ENCODE assay signal across 32 cellular contexts in genomic region chr17:80909635-80910034, GRCh38.
DNase-seq lines count a peak whose midpoint lies in the region; ATAC-seq and TF ChIP-seq lines count a peak whose summit lies in the region.
"Had no signal": no experiment of that assay in that cellular context is flagged by ENCODE, and none has a peak within 500 bp of the region (broad histone marks: within the 10 kb centered on the region; RNA-seq: fewer than 3 reads in every experiment).

No MANE protein-coding gene starts in this region.

- H3K4me1 ChIP-seq in heart left ventricle = no peaks in the 10 kb centered on the region
- H3K4me1 ChIP-seq: left lung, SJCRH30 had no signal

- H3K4me3 Mint-ChIP-seq in activated T-cell treated with anti-CD3 and anti-CD28 coated beads, Interleukin-2, amount 50 U/mL, for 24 hours = no peak overlapping the region
- no peak overlapping the region for H3K4me3 Mint-ChIP-seq in activated naive CD8-positive, alpha-beta T cell treated with anti-CD3 and anti-CD28 coated beads, Interleukin-2, amount 10 ng/mL, durations not matched to agents 7 days and 5 days
- H3K4me3 Mint-ChIP-seq in stimulated activated memory B cell treated with anti-CD40 and anti-IgM and Interleukin-4, amounts not matched to agents 10 μg/mL and 1 μg/mL and 100 μg/mL, for 72 hours = peak overlapping the region; percentile 84
- H3K4me3 Mint-ChIP-seq: activated CD4-positive, alpha-beta T cell treated with anti-CD3 and anti-CD28 coated beads, Interleukin-2, amount 10 ng/mL, durations not matched to agents 24 days and 14 days; CD4-positive, alpha-beta T cell; central memory CD8-positive, alpha-beta T cell; neural progenitor cell; stimulated activated naive CD8-positive, alpha-beta T cell treated with anti-CD3 and anti-CD28 coated beads, Interleukin-15, amount 100 ng/mL, for 72 hours had no signal

- no peak overlapping the region for H3K4me3 ChIP-seq in heart left ventricle
- H3K4me3 ChIP-seq: left lung, neural progenitor cell, SJCRH30, smooth muscle cell, thoracic aorta had no signal

- H3K36me3 ChIP-seq in heart left ventricle = peaks cover 0 to 55% (median 39%) of the 10 kb centered on the region in 9 donors
- H3K36me3 ChIP-seq: neural progenitor cell had no signal

- H3K27ac ChIP-seq in heart left ventricle = no peak overlapping the region
- H3K27ac ChIP-seq: left lung, neural progenitor cell, SJCRH30, thoracic aorta, WERI-Rb-1 had no signal

- H3K27ac Mint-ChIP-seq in activated T-cell treated with anti-CD3 and anti-CD28 coated beads, Interleukin-2, amount 50 U/mL, for 24 hours = peak overlapping the region; percentile 53
- peak overlapping the region; percentile 60 for H3K27ac Mint-ChIP-seq in activated naive CD8-positive, alpha-beta T cell treated with anti-CD3 and anti-CD28 coated beads, Interleukin-2, amount 10 ng/mL, durations not matched to agents 7 days and 5 days
- peak overlapping the region; percentile 85 for H3K27ac Mint-ChIP-seq in stimulated activated memory B cell treated with anti-CD40 and anti-IgM and Interleukin-4, amounts not matched to agents 10 μg/mL and 1 μg/mL and 100 μg/mL, for 72 hours
- H3K27ac Mint-ChIP-seq: CD4-positive, alpha-beta T cell; neural progenitor cell had no signal

- DNase-seq in activated T-cell treated with anti-CD3 and anti-CD28 coated beads, Interleukin-2, amount 50 U/mL, for 24 hours = no peak
- DNase-seq in activated T-cell treated with anti-CD3 and anti-CD28 coated beads, Interleukin-2, amount 50 U/mL, for 48 hours = no peak
- no peak for DNase-seq in activated naive CD8-positive, alpha-beta T cell treated with anti-CD3 and anti-CD28 coated beads, Interleukin-2, amount 10 ng/mL, durations not matched to agents 7 days and 5 days
- no peak for DNase-seq in heart left ventricle
- DNase-seq: activated CD4-positive, alpha-beta T cell treated with anti-CD3 and anti-CD28 coated beads, Interleukin-2, amount 10 ng/mL, durations not matched to agents 24 days and 14 days; CD4-positive, alpha-beta T cell; dermis blood vessel endothelial cell; DMS79 treated with DMSO at 0.1 percent for 48 hours; foreskin fibroblast; GF-D8; HCEC 1CT; islet precursor cell; Kasumi-1; mesendoderm; NCI-H1436 treated with DMSO at 0.1 percent for 48 hours; NCI-H226; NCI-H69; SJCRH30; stimulated activated naive CD8-positive, alpha-beta T cell treated with anti-CD3 and anti-CD28 coated beads, Interleukin-15, amount 100 ng/mL, for 72 hours; WERI-Rb-1 had no signal

- no peaks in the 10 kb centered on the region for H3K9me3 ChIP-seq in heart left ventricle
- H3K9me3 ChIP-seq: SJCRH30, thoracic aorta had no signal

- H3K36me3 Mint-ChIP-seq in activated T-cell treated with anti-CD3 and anti-CD28 coated beads, Interleukin-2, amount 50 U/mL, for 24 hours (ENCODE audit: low read depth) = peaks cover 86% of the 10 kb centered on the region
- H3K36me3 Mint-ChIP-seq in activated naive CD8-positive, alpha-beta T cell treated with anti-CD3 and anti-CD28 coated beads, Interleukin-2, amount 10 ng/mL, durations not matched to agents 7 days and 5 days = peaks cover 22% of the 10 kb centered on the region
- H3K36me3 Mint-ChIP-seq in stimulated activated memory B cell treated with anti-CD40 and anti-IgM and Interleukin-4, amounts not matched to agents 10 μg/mL and 1 μg/mL and 100 μg/mL, for 72 hours = peaks cover 56% of the 10 kb centered on the region

- no peaks in the 10 kb centered on the region for H3K9me3 Mint-ChIP-seq in activated T-cell treated with anti-CD3 and anti-CD28 coated beads, Interleukin-2, amount 50 U/mL, for 24 hours
- no peaks in the 10 kb centered on the region for H3K9me3 Mint-ChIP-seq in activated naive CD8-positive, alpha-beta T cell treated with anti-CD3 and anti-CD28 coated beads, Interleukin-2, amount 10 ng/mL, durations not matched to agents 7 days and 5 days
- peaks cover 3% of the 10 kb centered on the region for H3K9me3 Mint-ChIP-seq in stimulated activated memory B cell treated with anti-CD40 and anti-IgM and Interleukin-4, amounts not matched to agents 10 μg/mL and 1 μg/mL and 100 μg/mL, for 72 hours
- H3K9me3 Mint-ChIP-seq: activated CD4-positive, alpha-beta T cell treated with anti-CD3 and anti-CD28 coated beads, Interleukin-2, amount 10 ng/mL, durations not matched to agents 24 days and 14 days; CD4-positive, alpha-beta T cell; central memory CD8-positive, alpha-beta T cell; stimulated activated naive CD8-positive, alpha-beta T cell treated with anti-CD3 and anti-CD28 coated beads, Interleukin-15, amount 100 ng/mL, for 72 hours had no signal

- WGBS in heart left ventricle, 4 donors = 95 to 100% (median 97%) methylated on average over 2 of the region's 2 CpGs

- ATAC-seq in GM19438 (IDR thresholded peaks at IDR 0.05; ENCODE audit: low read depth, unreplicated experiment) (peak; percentile 18), heart left ventricle (no peak), GM19035 (IDR thresholded peaks at IDR 0.05; ENCODE audit: unreplicated experiment) (no peak), HG03469 (IDR thresholded peaks at IDR 0.05; ENCODE audit: unreplicated experiment) (no peak)
- no peak for ATAC-seq in activated naive CD8-positive, alpha-beta T cell treated with anti-CD3 and anti-CD28 coated beads, Interleukin-2, amount 10 ng/mL, durations not matched to agents 7 days and 5 days (ENCODE audit: low read depth)
- no peak for ATAC-seq in stimulated activated memory B cell treated with anti-CD40 and anti-IgM and Interleukin-4, amounts not matched to agents 10 μg/mL and 1 μg/mL and 100 μg/mL, for 72 hours
- ATAC-seq: esophagus mucosa; HepG2; left lung; right cardiac atrium; stimulated activated naive CD8-positive, alpha-beta T cell treated with anti-CD3 and anti-CD28 coated beads, Interleukin-15, amount 100 ng/mL, for 72 hours had no signal

- no peaks in the 10 kb centered on the region for H3K27me3 ChIP-seq in heart left ventricle
- H3K27me3 ChIP-seq: left lung, neural progenitor cell, SJCRH30 had no signal

- no peaks in the 10 kb centered on the region for H3K27me3 Mint-ChIP-seq in activated T-cell treated with anti-CD3 and anti-CD28 coated beads, Interleukin-2, amount 50 U/mL, for 24 hours
- H3K27me3 Mint-ChIP-seq in activated naive CD8-positive, alpha-beta T cell treated with anti-CD3 and anti-CD28 coated beads, Interleukin-2, amount 10 ng/mL, durations not matched to agents 7 days and 5 days = no peaks in the 10 kb centered on the region
- H3K27me3 Mint-ChIP-seq in stimulated activated memory B cell treated with anti-CD40 and anti-IgM and Interleukin-4, amounts not matched to agents 10 μg/mL and 1 μg/mL and 100 μg/mL, for 72 hours = no peaks in the 10 kb centered on the region
- H3K27me3 Mint-ChIP-seq: activated CD4-positive, alpha-beta T cell treated with anti-CD3 and anti-CD28 coated beads, Interleukin-2, amount 10 ng/mL, durations not matched to agents 24 days and 14 days; CD4-positive, alpha-beta T cell; central memory CD8-positive, alpha-beta T cell; stimulated activated naive CD8-positive, alpha-beta T cell treated with anti-CD3 and anti-CD28 coated beads, Interleukin-15, amount 100 ng/mL, for 72 hours had no signal

- TF ChIP-seq CTCF in heart left ventricle (IDR thresholded peaks at IDR 0.05) = no peak

- POLR2A ChIA-PET in activated naive CD8-positive, alpha-beta T cell treated with anti-CD3 and anti-CD28 coated beads, Interleukin-2, amount 10 ng/mL, durations not matched to agents 7 days and 5 days (lab: Charles Lee) = no interaction called here

- TF ChIP-seq POLR2A in heart left ventricle (IDR thresholded peaks at IDR 0.05) = no peak

- no peaks in the 10 kb centered on the region for H3K4me1 Mint-ChIP-seq in activated T-cell treated with anti-CD3 and anti-CD28 coated beads, Interleukin-2, amount 50 U/mL, for 24 hours (ENCODE audit: low read depth)
- H3K4me1 Mint-ChIP-seq in activated naive CD8-positive, alpha-beta T cell treated with anti-CD3 and anti-CD28 coated beads, Interleukin-2, amount 10 ng/mL, durations not matched to agents 7 days and 5 days = no peaks in the 10 kb centered on the region
- peaks cover 65% of the 10 kb centered on the region for H3K4me1 Mint-ChIP-seq in stimulated activated memory B cell treated with anti-CD40 and anti-IgM and Interleukin-4, amounts not matched to agents 10 μg/mL and 1 μg/mL and 100 μg/mL, for 72 hours
- H3K4me1 Mint-ChIP-seq: central memory CD8-positive, alpha-beta T cell had no signal

- intact Hi-C loops in heart left ventricle (cut with DNase I) = no loop called here
